ENCODE assay signal across 8 cellular contexts in genomic region chr15:99502182-99502581, GRCh38.
DNase-seq lines count a peak whose midpoint lies in the region; ATAC-seq and TF ChIP-seq lines count a peak whose summit lies in the region.

No MANE protein-coding gene starts in this region.

- intact Hi-C loops in mammary epithelial cell (cut with micrococcal nuclease) = no loop called here

- no peaks in the 10 kb centered on the region for H3K9me3 ChIP-seq in mammary epithelial cell (replicated peaks; ENCODE audit: insufficient read depth, low read length)
- no peaks in the 10 kb centered on the region for H3K9me3 ChIP-seq in hepatocyte (ENCODE audit: low read depth)
- no peaks in the 10 kb centered on the region for H3K9me3 ChIP-seq in HAP-1

- H3K4me3 Mint-ChIP-seq in activated CD8-positive, alpha-beta memory T cell treated with anti-CD3 and anti-CD28 coated beads, Interleukin-2, amount 10 ng/mL, durations not matched to agents 7 days and 5 days = no peak overlapping the region

- H3K27ac Mint-ChIP-seq in activated CD8-positive, alpha-beta memory T cell treated with anti-CD3 and anti-CD28 coated beads, Interleukin-2, amount 10 ng/mL, durations not matched to agents 7 days and 5 days = peak overlapping the region; percentile 41

- no peaks in the 10 kb centered on the region for H4K20me1 ChIP-seq in mammary epithelial cell (ENCODE audit: insufficient read depth, low read length)
- H4K20me1 ChIP-seq in hepatocyte (ENCODE audit: insufficient read depth, poor library complexity, severe bottlenecking) = no peaks in the 10 kb centered on the region

- H2AFZ ChIP-seq in mammary epithelial cell (ENCODE audit: low read depth, low read length) = no peak overlapping the region
- no peak overlapping the region for H2AFZ ChIP-seq in hepatocyte

- peak; percentile 28 for ATAC-seq in activated CD8-positive, alpha-beta memory T cell treated with anti-CD3 and anti-CD28 coated beads, Interleukin-2, amount 10 ng/mL, durations not matched to agents 7 days and 5 days
- ATAC-seq in GM21723 (IDR thresholded peaks at IDR 0.05; ENCODE audit: unreplicated experiment) (peak; percentile 57), HG03565 (IDR thresholded peaks at IDR 0.05; ENCODE audit: unreplicated experiment) (peak; percentile 52)

- H3K4me2 ChIP-seq in mammary epithelial cell (ENCODE audit: insufficient read depth, low read depth, low read length) = no peak overlapping the region
- H3K4me2 ChIP-seq in hepatocyte = no peak overlapping the region

- WGBS in mammary epithelial cell (ENCODE audit: low coverage, missing lambda C conversion rate) = 98% methylated on average over 2 of the region's 4 CpGs
- WGBS in hepatocyte (ENCODE audit: low lambda C conversion rate, missing lambda C conversion rate) = 97% methylated on average over 4 of the region's 4 CpGs

- H3K4me1 ChIP-seq in mammary epithelial cell (ENCODE audit: insufficient read depth, low read length) (peaks cover 10% of the 10 kb centered on the region), hepatocyte (ENCODE audit: insufficient read depth) (peaks cover 2% of the 10 kb centered on the region), HAP-1 (no peaks in the 10 kb centered on the region)

- H3K36me3 Mint-ChIP-seq in activated CD8-positive, alpha-beta memory T cell treated with anti-CD3 and anti-CD28 coated beads, Interleukin-2, amount 10 ng/mL, durations not matched to agents 7 days and 5 days = peaks cover 8% of the 10 kb centered on the region

- BruUV-seq in mammary epithelial cell (replicated peaks; lab: Mats Ljungman, UMichigan) = no TSS peak

- H3K79me2 ChIP-seq in mammary epithelial cell (ENCODE audit: insufficient read depth, low read length) (no peaks in the 10 kb centered on the region), hepatocyte (no peaks in the 10 kb centered on the region)

- H3K27me3 Mint-ChIP-seq in activated CD8-positive, alpha-beta memory T cell treated with anti-CD3 and anti-CD28 coated beads, Interleukin-2, amount 10 ng/mL, durations not matched to agents 7 days and 5 days = peaks cover 11% of the 10 kb centered on the region

- peaks cover 56% of the 10 kb centered on the region for H3K4me1 Mint-ChIP-seq in activated CD8-positive, alpha-beta memory T cell treated with anti-CD3 and anti-CD28 coated beads, Interleukin-2, amount 10 ng/mL, durations not matched to agents 7 days and 5 days

- H3K36me3 ChIP-seq in mammary epithelial cell (ENCODE audit: insufficient read depth, low read length) (no peaks in the 10 kb centered on the region), hepatocyte (replicated peaks; ENCODE audit: insufficient read depth, low read depth) (no peaks in the 10 kb centered on the region), HAP-1 (replicated peaks) (no peaks in the 10 kb centered on the region)

- H3K27me3 ChIP-seq in mammary epithelial cell (ENCODE audit: insufficient read depth, low read length) = no peaks in the 10 kb centered on the region
- H3K27me3 ChIP-seq in hepatocyte = no peaks in the 10 kb centered on the region
- no peaks in the 10 kb centered on the region for H3K27me3 ChIP-seq in HAP-1 (ENCODE audit: low read depth)

- H3K9ac ChIP-seq in mammary epithelial cell (ENCODE audit: insufficient read depth, low read length) = no peak overlapping the region

- no peak overlapping the region for H3K27ac ChIP-seq in mammary epithelial cell (ENCODE audit: insufficient read depth, low read depth, low read length)
- no peak overlapping the region for H3K27ac ChIP-seq in hepatocyte

- peak; percentile 62 for DNase-seq in activated CD8-positive, alpha-beta memory T cell treated with anti-CD3 and anti-CD28 coated beads, Interleukin-2, amount 10 ng/mL, durations not matched to agents 7 days and 5 days
- DNase-seq in activated CD8-positive, alpha-beta memory T cell treated with anti-CD3 and anti-CD28 coated beads for 24 hours = no peak
- peak; percentile 73 for DNase-seq in stimulated activated CD8-positive, alpha-beta memory T cell treated with anti-CD3 and anti-CD28 coated beads, Interleukin-4, amount 100 ng/mL, for 48 hours
- DNase-seq in mammary epithelial cell = no peak
- DNase-seq in hepatocyte (ENCODE audit: low spot score) = no peak
- no peak for DNase-seq in HAP-1 (ENCODE audit: low spot score in 2 of 2)

- no peaks in the 10 kb centered on the region for H3K9me2 ChIP-seq in hepatocyte (replicated peaks; ENCODE audit: insufficient read depth)

- in situ Hi-C loops in mammary epithelial cell (cut with MboI; ENCODE audit: low sequenced_read_pairs in 2 of 2) (no loop called here), HAP-1 (cut with MboI; ENCODE audit: low sequenced_read_pairs) (no loop called here)

- no peak overlapping the region for H3K4me3 ChIP-seq in mammary epithelial cell (replicated peaks in 1 of 3; ENCODE audit: insufficient read depth in 1 of 3, low read depth in 2 of 3, low read length in 3 of 3)
- H3K4me3 ChIP-seq in hepatocyte = no peak overlapping the region
- H3K4me3 ChIP-seq in HAP-1 = no peak overlapping the region

- CTCF ChIA-PET in activated CD8-positive, alpha-beta memory T cell treated with anti-CD3 and anti-CD28 coated beads, Interleukin-2, amount 10 ng/mL, durations not matched to agents 7 days and 5 days (lab: Charles Lee) = interaction anchor here (1.0 kb wide), 1 partner anchor 65 kb away, joined by 3 read pairs; no protein-coding TSS in a partner anchor
- CTCF ChIA-PET in mammary epithelial cell (lab: Charles Lee; ENCODE audit: low non-redundant PET) = no interaction called here

- no peaks in the 10 kb centered on the region for H3K9me3 Mint-ChIP-seq in activated CD8-positive, alpha-beta memory T cell treated with anti-CD3 and anti-CD28 coated beads, Interleukin-2, amount 10 ng/mL, durations not matched to agents 7 days and 5 days (ENCODE audit: low read depth)

- TF ChIP-seq CTCF in mammary epithelial cell (conservative IDR thresholded peaks at IDR 0.05 in 1 of 2, IDR thresholded peaks at IDR 0.05 in 1 of 2; ENCODE audit: extremely low read depth in 1 of 2, insufficient read depth in 1 of 2, low read depth in 1 of 2, low read length in 2 of 2) (no peak), hepatocyte (IDR thresholded peaks at IDR 0.05; ENCODE audit: poor library complexity) (no peak)

- dilution Hi-C loops in mammary epithelial cell (cut with HindIII; ENCODE audit: low sequenced_read_pairs) = no loop called here

Comparison
In these comparisons a context has a peak if more than half of its experiments do, and no peak if none do; other contexts are left out.
1. DNase-seq: peak in activated CD8-positive, alpha-beta memory T cell treated with anti-CD3 and anti-CD28 coated beads, Interleukin-2, amount 10 ng/mL, durations not matched to agents 7 days and 5 days (single experiment) and stimulated activated CD8-positive, alpha-beta memory T cell treated with anti-CD3 and anti-CD28 coated beads, Interleukin-4, amount 100 ng/mL, for 48 hours (single experiment); none in activated CD8-positive, alpha-beta memory T cell treated with anti-CD3 and anti-CD28 coated beads for 24 hours (single experiment), mammary epithelial cell (single experiment), hepatocyte (single experiment) and HAP-1 (0 of 2).
2. Peak in every context shown above with its lines, with median percentiles within 50 percentile points of each other: ATAC-seq.